In the genomic region with DNA sequence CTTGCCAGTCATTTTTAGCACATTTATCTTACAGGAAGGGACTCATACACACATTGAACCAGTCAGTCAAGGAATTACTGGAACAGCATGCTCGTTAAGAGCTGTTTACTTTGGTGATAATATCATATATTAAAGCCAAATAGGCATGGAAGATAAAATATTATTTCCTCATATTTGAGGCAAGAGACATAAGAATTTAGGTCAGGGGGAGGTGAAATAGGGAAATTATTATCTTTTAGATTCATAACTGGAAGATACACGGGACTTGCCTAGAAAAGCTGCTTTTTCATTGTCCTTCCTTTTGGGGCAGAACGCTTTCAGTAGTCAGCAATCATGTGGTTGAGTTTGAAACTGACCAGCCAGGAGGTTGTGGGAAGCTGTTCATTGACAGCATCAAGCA, we compare ENCODE assay signal across 1 cellular context.
TF ChIP-seq lines count a peak whose summit lies in the region.

No MANE protein-coding gene starts in this region.

TF ChIP-seq in GM23338, 12 proteins besides CTCF, POLR2A, EP300 and RAD21 (continued from another document):
- TF ChIP-seq ETS1 (IDR thresholded peaks at IDR 0.05), result no peak
- TF ChIP-seq STAT1 (IDR thresholded peaks at IDR 0.05; ENCODE audit: unreplicated experiment), result no peak
- TF ChIP-seq CREB1 (CRISPR knock-in tag; IDR thresholded peaks at IDR 0.05; ENCODE audit: low read depth), result no peak
- no peak for TF ChIP-seq EZH2phosphoT487 (IDR thresholded peaks at IDR 0.05; ENCODE audit: unreplicated experiment)
- TF ChIP-seq ZNF114 (CRISPR knock-in tag; IDR thresholded peaks at IDR 0.05), result no peak
- TF ChIP-seq, protein P1, sequence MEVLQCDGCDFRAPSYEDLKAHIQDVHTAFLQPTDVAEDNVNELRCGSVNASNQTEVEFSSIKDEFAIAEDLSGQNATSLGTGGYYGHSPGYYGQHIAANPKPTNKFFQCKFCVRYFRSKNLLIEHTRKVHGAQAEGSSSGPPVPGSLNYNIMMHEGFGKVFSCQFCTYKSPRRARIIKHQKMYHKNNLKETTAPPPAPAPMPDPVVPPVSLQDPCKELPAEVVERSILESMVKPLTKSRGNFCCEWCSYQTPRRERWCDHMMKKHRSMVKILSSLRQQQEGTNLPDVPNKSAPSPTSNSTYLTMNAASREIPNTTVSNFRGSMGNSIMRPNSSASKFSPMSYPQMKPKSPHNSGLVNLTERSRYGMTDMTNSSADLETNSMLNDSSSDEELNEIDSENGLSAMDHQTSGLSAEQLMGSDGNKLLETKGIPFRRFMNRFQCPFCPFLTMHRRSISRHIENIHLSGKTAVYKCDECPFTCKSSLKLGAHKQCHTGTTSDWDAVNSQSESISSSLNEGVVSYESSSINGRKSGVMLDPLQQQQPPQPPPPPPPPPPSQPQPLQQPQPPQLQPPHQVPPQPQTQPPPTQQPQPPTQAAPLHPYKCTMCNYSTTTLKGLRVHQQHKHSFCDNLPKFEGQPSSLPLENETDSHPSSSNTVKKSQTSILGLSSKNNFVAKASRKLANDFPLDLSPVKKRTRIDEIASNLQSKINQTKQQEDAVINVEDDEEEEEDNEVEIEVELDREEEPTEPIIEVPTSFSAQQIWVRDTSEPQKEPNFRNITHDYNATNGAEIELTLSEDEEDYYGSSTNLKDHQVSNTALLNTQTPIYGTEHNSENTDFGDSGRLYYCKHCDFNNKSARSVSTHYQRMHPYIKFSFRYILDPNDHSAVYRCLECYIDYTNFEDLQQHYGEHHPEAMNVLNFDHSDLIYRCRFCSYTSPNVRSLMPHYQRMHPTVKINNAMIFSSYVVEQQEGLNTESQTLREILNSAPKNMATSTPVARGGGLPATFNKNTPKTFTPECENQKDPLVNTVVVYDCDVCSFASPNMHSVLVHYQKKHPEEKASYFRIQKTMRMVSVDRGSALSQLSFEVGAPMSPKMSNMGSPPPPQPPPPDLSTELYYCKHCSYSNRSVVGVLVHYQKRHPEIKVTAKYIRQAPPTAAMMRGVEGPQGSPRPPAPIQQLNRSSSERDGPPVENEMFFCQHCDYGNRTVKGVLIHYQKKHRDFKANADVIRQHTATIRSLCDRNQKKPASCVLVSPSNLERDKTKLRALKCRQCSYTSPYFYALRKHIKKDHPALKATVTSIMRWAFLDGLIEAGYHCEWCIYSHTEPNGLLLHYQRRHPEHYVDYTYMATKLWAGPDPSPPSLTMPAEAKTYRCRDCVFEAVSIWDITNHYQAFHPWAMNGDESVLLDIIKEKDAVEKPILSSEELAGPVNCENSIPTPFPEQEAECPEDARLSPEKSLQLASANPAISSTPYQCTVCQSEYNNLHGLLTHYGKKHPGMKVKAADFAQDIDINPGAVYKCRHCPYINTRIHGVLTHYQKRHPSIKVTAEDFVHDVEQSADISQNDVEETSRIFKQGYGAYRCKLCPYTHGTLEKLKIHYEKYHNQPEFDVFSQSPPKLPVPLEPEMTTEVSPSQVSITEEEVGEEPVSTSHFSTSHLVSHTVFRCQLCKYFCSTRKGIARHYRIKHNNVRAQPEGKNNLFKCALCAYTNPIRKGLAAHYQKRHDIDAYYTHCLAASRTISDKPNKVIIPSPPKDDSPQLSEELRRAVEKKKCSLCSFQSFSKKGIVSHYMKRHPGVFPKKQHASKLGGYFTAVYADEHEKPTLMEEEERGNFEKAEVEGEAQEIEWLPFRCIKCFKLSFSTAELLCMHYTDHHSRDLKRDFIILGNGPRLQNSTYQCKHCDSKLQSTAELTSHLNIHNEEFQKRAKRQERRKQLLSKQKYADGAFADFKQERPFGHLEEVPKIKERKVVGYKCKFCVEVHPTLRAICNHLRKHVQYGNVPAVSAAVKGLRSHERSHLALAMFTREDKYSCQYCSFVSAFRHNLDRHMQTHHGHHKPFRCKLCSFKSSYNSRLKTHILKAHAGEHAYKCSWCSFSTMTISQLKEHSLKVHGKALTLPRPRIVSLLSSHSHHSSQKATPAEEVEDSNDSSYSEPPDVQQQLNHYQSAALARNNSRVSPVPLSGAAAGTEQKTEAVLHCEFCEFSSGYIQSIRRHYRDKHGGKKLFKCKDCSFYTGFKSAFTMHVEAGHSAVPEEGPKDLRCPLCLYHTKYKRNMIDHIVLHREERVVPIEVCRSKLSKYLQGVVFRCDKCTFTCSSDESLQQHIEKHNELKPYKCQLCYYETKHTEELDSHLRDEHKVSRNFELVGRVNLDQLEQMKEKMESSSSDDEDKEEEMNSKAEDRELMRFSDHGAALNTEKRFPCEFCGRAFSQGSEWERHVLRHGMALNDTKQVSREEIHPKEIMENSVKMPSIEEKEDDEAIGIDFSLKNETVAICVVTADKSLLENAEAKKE (CRISPR knock-in tag; IDR thresholded peaks at IDR 0.05), result no peak
- TF ChIP-seq REST (IDR thresholded peaks at IDR 0.05; ENCODE audit: unreplicated experiment), result no peak
